In genomic region chr15:74460903-74461846, GRCh38 we compare ENCODE assay signal across 8 cellular contexts. TPM values are rescaled to one million over a fixed set of nuclear protein-coding genes. Genes with fewer than 3 reads are reported as not detected.
A peak's percentile ranks its signal among the peaks of the same experiment; 100 is the strongest.
DNase-seq lines count a peak whose midpoint lies in the region; ATAC-seq, FAIRE-seq and TF ChIP-seq lines count a peak whose summit lies in the region.

Gene UBL7, minus strand, starts transcription at chr15:74461160. Its CDS starts 2,293 bp downstream, at chr15:74458867.

- H3K27me3 ChIP-seq in adrenal gland, result no peaks in the 10 kb centered on the region
- H3K27me3 ChIP-seq in heart left ventricle, result no peaks in the 10 kb centered on the region
- H3K27me3 ChIP-seq in upper lobe of left lung, result no peaks in the 10 kb centered on the region

- H3K4me3 ChIP-seq in adrenal gland (peak within 1 kb of the TSS; percentile 45 to 64 (median 60)), heart left ventricle (peak within 1 kb of the TSS; percentile 57 to 96 (median 78)), upper lobe of left lung (peak within 1 kb of the TSS; percentile 59 to 82 (median 72))

- FAIRE-seq in GM12891 (lab: Jason Lieb, UNC), result peak; percentile 97

- WGBS in adrenal gland, 4 donors, result 0 to 2% (median 1%) methylated on average over 21 to 53 of the region's 53 CpGs
- WGBS in heart left ventricle, 4 donors, result 0 to 1% (median 0%) methylated on average over 33 to 53 of the region's 53 CpGs
- 0 to 1% methylated on average over 35 to 52 of the region's 53 CpGs for WGBS in upper lobe of left lung, 2 donors

- TF ChIP-seq EP300 in upper lobe of left lung (IDR thresholded peaks at IDR 0.05), result peak in 2 of 4 donors; percentile 2 to 35

- intact Hi-C loops in adrenal gland (cut with DNase I) (loop anchor here in 1 of 2 donors (5.0 kb wide), 1 partner anchor 81 kb away; the partner anchor contains the start of gene ARID3B), heart left ventricle (cut with DNase I) (loop anchor here in 9 of 10 donors (5.0 to 10.0 kb wide), 4 partner anchors 76 to 156 kb away; partner anchors contain the start of genes CLK3 (in 7 of the 9) and ARID3B (in 3 of the 9)), posterior cingulate gyrus (cut with DNase I) (loop anchor here (2.0 to 5.0 kb wide), 2 partner anchors 80 to 156 kb away; partner anchors contain the start of genes ARID3B and CLK3)

- DNase-seq in GM12891 (ENCODE audit: insufficient read length, low spot score), result peak; percentile 78
- peak; percentile 94 for DNase-seq in NCI-H146 (lab: John Stamatoyannopoulos, UW)
- DNase-seq in T-helper 1 cell, result peak; percentile 89 to 97 (median 93)
- DNase-seq in adrenal gland, result peak; percentile 96 to 99 (median 98)
- peak; percentile 97 to 98 (median 97) for DNase-seq in heart left ventricle
- peak; percentile 96 to 100 (median 98) for DNase-seq in posterior cingulate gyrus
- DNase-seq in upper lobe of left lung, result peak; percentile 95 to 99

- TF ChIP-seq POLR2A in GM12891 (IDR thresholded peaks at IDR 0.05; ENCODE audit: low read depth, low read length) (peak; percentile 88), adrenal gland (IDR thresholded peaks at IDR 0.05) (peak; percentile 60 to 86), heart left ventricle (IDR thresholded peaks at IDR 0.05) (peak; percentile 27 to 88), upper lobe of left lung (IDR thresholded peaks at IDR 0.05) (peak; percentile 51 to 93 (median 78))

- H3K4me1 ChIP-seq in adrenal gland (replicated peaks in 1 of 2) (peaks cover 0 to 8% of the 10 kb centered on the region in 2 donors), heart left ventricle (peaks cover 0 to 22% (median 11%) of the 10 kb centered on the region in 12 donors), upper lobe of left lung (peaks cover 13 to 25% (median 19%) of the 10 kb centered on the region in 4 donors)

- H3K36me3 ChIP-seq in adrenal gland (replicated peaks in 1 of 2), result peaks cover 0 to 8% of the 10 kb centered on the region in 2 donors
- peaks cover 0 to 29% (median 23%) of the 10 kb centered on the region in 9 donors for H3K36me3 ChIP-seq in heart left ventricle
- peaks cover 0 to 26% (median 0%) of the 10 kb centered on the region in 4 donors for H3K36me3 ChIP-seq in upper lobe of left lung

- ATAC-seq in HG02840 (IDR thresholded peaks at IDR 0.05; ENCODE audit: low FRiP score, unreplicated experiment) (peak; percentile 90), heart left ventricle (peak; percentile 99 to 100 (median 100)), upper lobe of left lung (ENCODE audit: low FRiP score in 2 of 2) (peak; percentile 99 to 100)

- H3K9me3 ChIP-seq in adrenal gland (replicated peaks in 1 of 3) (no peaks in the 10 kb centered on the region), heart left ventricle (peaks cover 0 to 9% (median 0%) of the 10 kb centered on the region in 12 donors), upper lobe of left lung (no peaks in the 10 kb centered on the region)

- TF ChIP-seq CTCF in adrenal gland (IDR thresholded peaks at IDR 0.05) (no peak), heart left ventricle (IDR thresholded peaks at IDR 0.05) (peak in 5 of 12 donors; percentile 19 to 47 (median 32)), upper lobe of left lung (IDR thresholded peaks at IDR 0.05) (peak in 2 of 6 experiments; percentile 15 to 33)

- H3K27ac ChIP-seq in adrenal gland (peak within 1 kb of the TSS in 3 of 5 donors; percentile 55 to 69 (median 55)), heart left ventricle (peak within 1 kb of the TSS; percentile 49 to 94 (median 86)), upper lobe of left lung (peak within 1 kb of the TSS; percentile 83 to 92 (median 86))

TF ChIP-seq in GM12891, 5 proteins besides CTCF, POLR2A, EP300 and RAD21:
- TF ChIP-seq SPI1 (IDR thresholded peaks at IDR 0.05; ENCODE audit: low read depth, low read length), result no peak
- TF ChIP-seq POU2F2 (IDR thresholded peaks at IDR 0.05; ENCODE audit: low read depth, low read length), result peak; percentile 75
- peak; percentile 85 for TF ChIP-seq TAF1 (IDR thresholded peaks at IDR 0.05; ENCODE audit: low read depth, low read length)
- peak; percentile 85 for TF ChIP-seq POLR2AphosphoS5 (IDR thresholded peaks at IDR 0.05; ENCODE audit: low read depth, low read length)
- peak; percentile 8 for TF ChIP-seq PAX5 (IDR thresholded peaks at IDR 0.05; ENCODE audit: insufficient read depth, low read length, severe bottlenecking)

RNA-seq across cellular contexts. Expression of gene UBL7, which starts in this region (rescaled TPM):
- polyA plus RNA-seq in GM12891 (2012; ENCODE audit: low read depth, missing spikeins), result 105 TPM
- total RNA-seq in adrenal gland, result 10 to 100 TPM; 47.7 to 85.0 (median 59.2) TPM
- 10 to 100 TPM; 16.0 to 46.1 (median 31.2) TPM for polyA plus RNA-seq in adrenal gland
- total RNA-seq in heart left ventricle, result 100 to 1,000 TPM in 1 of 9 donors, 10 to 100 TPM in 8; 40.6 to 102 (median 54.5) TPM
- polyA plus RNA-seq in heart left ventricle, result 10 to 100 TPM; 45.4 to 45.5 TPM
- total RNA-seq in upper lobe of left lung, result 10 to 100 TPM; 22.0 to 53.1 (median 48.6) TPM

Comparison
In these comparisons a context has a peak if more than half of its experiments do, and no peak if none do; other contexts are left out.
1. Peak in every context shown above with its lines: DNase-seq, ATAC-seq, H3K4me3 ChIP-seq and H3K27ac ChIP-seq.